7 cellular contexts compared by ENCODE assay signal in the genomic region with DNA sequence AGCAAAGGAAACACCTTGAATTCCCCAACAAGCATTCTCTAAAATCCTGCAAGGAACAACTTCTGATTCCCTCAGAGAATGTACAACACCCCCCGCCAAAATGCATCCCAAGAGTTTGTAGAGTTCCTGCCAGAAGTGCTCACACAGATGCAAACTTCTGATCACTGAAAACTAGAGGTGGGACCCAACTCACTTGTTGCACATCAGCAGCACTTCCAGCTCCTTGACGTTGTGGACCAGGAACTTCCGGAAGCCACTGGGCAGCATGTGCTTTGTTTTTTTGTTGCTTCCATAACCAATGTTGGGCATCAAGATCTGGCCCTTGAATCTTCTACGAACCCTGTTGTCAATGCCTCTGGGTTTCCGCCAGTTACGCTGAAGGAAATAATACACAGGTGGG. TPM values are rescaled to one million over a fixed set of nuclear protein-coding genes. Genes with fewer than 3 reads are reported as not detected.
DNase-seq lines count a peak whose midpoint lies in the region; ATAC-seq and TF ChIP-seq lines count a peak whose summit lies in the region.
"Not testable (repeated sequence)": the region's sequence is repeated elsewhere in the genome, so short reads cannot be mapped to it uniquely, and the experiment has no call there.

No MANE protein-coding gene starts in this region.

- not testable (repeated sequence) for TF ChIP-seq CTCF in DND-41 (IDR thresholded peaks at IDR 0.05; ENCODE audit: borderline replicate concordance, extremely low read depth, low read length, poor library complexity, severe bottlenecking); MCF 10A (IDR thresholded peaks at IDR 0.05; ENCODE audit: unreplicated experiment); neural crest cell (conservative IDR thresholded peaks at IDR 0.05)

- peaks cover 69% of the 10 kb centered on the region for H4K20me1 ChIP-seq in DND-41 (ENCODE audit: insufficient read depth, low read length)

- CTCF ChIA-PET in MCF 10A (lab: Yijun Ruan, JAX) = interaction anchor here (0.8 to 5.1 kb wide), 3 partner anchors 8 to 132 kb away, joined by 3 to 38 read pairs (median 3); no protein-coding TSS in a partner anchor

- H3K9me3 ChIP-seq in DND-41 (ENCODE audit: insufficient read depth, low read length, severe bottlenecking); HUES64 (ENCODE audit: insufficient read depth, low read depth, low read length); SJCRH30 (replicated peaks); iPS-18a (ENCODE audit: control insufficient read depth, low read depth, low read length): not testable (repeated sequence)

- not testable (repeated sequence) for H3K27me3 Mint-ChIP-seq in activated T-cell treated with anti-CD3 and anti-CD28 coated beads, Interleukin-2, amount 50 U/mL, for 4 hours (ENCODE audit: low read depth); MCF 10A (ENCODE audit: insufficient read depth, unreplicated experiment); neural crest cell (ENCODE audit: low read depth)

- intact Hi-C loops in MCF 10A (cut with micrococcal nuclease) = not testable (repeated sequence)

- H3K27ac Mint-ChIP-seq in MCF 10A (ENCODE audit: low read depth, unreplicated experiment) = peak overlapping the region; percentile 57
- H3K27ac Mint-ChIP-seq in neural crest cell (ENCODE audit: unreplicated experiment) = not testable (repeated sequence)

- H3K4me1 ChIP-seq in DND-41 (ENCODE audit: insufficient read depth, low read length) (peaks cover 39% of the 10 kb centered on the region), HUES64 (ENCODE audit: insufficient read depth, low read length) (peaks cover 24% of the 10 kb centered on the region)
- not testable (repeated sequence) for H3K4me1 ChIP-seq in SJCRH30; iPS-18a (ENCODE audit: control insufficient read depth, low read depth, low read length)

- H2AFZ ChIP-seq in DND-41 (ENCODE audit: low read depth, low read length) = not testable (repeated sequence)

- peaks cover 61% of the 10 kb centered on the region for H3K36me3 Mint-ChIP-seq in activated T-cell treated with anti-CD3 and anti-CD28 coated beads, Interleukin-2, amount 50 U/mL, for 4 hours (ENCODE audit: insufficient read depth)
- peaks cover 74% of the 10 kb centered on the region for H3K36me3 Mint-ChIP-seq in MCF 10A (ENCODE audit: insufficient read depth, unreplicated experiment)
- peaks cover 38% of the 10 kb centered on the region for H3K36me3 Mint-ChIP-seq in neural crest cell (ENCODE audit: low read depth)

- not testable (repeated sequence) for H3K27me3 ChIP-seq in DND-41 (ENCODE audit: insufficient read depth, low read length, poor library complexity); HUES64 (ENCODE audit: insufficient read depth, low read length); SJCRH30; iPS-18a (ENCODE audit: control insufficient read depth, insufficient read depth, low read length)

- H3K79me2 ChIP-seq in DND-41 (ENCODE audit: insufficient read depth, low read length) = peaks cover 60% of the 10 kb centered on the region

- peak overlapping the region; percentile 98 for H3K4me3 Mint-ChIP-seq in activated T-cell treated with anti-CD3 and anti-CD28 coated beads, Interleukin-2, amount 50 U/mL, for 4 hours
- H3K4me3 Mint-ChIP-seq in MCF 10A (ENCODE audit: unreplicated experiment) = peak overlapping the region; percentile 96
- peak overlapping the region; percentile 100 for H3K4me3 Mint-ChIP-seq in neural crest cell

- not testable (repeated sequence) for BruUV-seq in MCF 10A (replicated peaks; lab: Mats Ljungman, UMichigan)

- not testable (repeated sequence) for DNase-seq in DND-41; SJCRH30; activated T-cell treated with anti-CD3 and anti-CD28 coated beads, Interleukin-2, amount 50 U/mL, for 4 hours; MCF 10A (ENCODE audit: unreplicated experiment); neural crest cell (ENCODE audit: low read depth, low spot score)

- not testable (repeated sequence) for H3K27ac ChIP-seq in DND-41 (ENCODE audit: low read length); HUES64 (ENCODE audit: low read depth, low read length); SJCRH30; iPS-18a (ENCODE audit: low read length)

- H3K4me1 Mint-ChIP-seq in activated T-cell treated with anti-CD3 and anti-CD28 coated beads, Interleukin-2, amount 50 U/mL, for 4 hours (ENCODE audit: low read depth) = peaks cover 42% of the 10 kb centered on the region
- H3K4me1 Mint-ChIP-seq in MCF 10A (ENCODE audit: insufficient read depth, unreplicated experiment) = peaks cover 23% of the 10 kb centered on the region
- H3K4me1 Mint-ChIP-seq in neural crest cell = peaks cover 49% of the 10 kb centered on the region

- WGBS in HUES64 = 91% methylated on average over 6 of the region's 6 CpGs

- POLR2A ChIA-PET in MCF 10A (lab: Yijun Ruan, JAX) = interaction anchor here (0.7 to 4.1 kb wide), 5 partner anchors 8 to 209 kb away, joined by 3 to 39 read pairs (median 9); a partner anchor contains a TSS

- H3K4me2 ChIP-seq in DND-41 (ENCODE audit: insufficient read depth, low read length) = peak overlapping the region; percentile 82

- H3K4me3 ChIP-seq in DND-41 (ENCODE audit: low read depth in 1 of 2, low read length in 2 of 2) (peak overlapping the region in 1 of 2 experiments; percentile 94; a peak in 1 of 4 replicates), HUES64 (ENCODE audit: low read length) (peak overlapping the region; percentile 84), SJCRH30 (peak overlapping the region; percentile 96), iPS-18a (ENCODE audit: low read length) (peak overlapping the region; percentile 94)

- not testable (repeated sequence) for H3K9me3 Mint-ChIP-seq in activated T-cell treated with anti-CD3 and anti-CD28 coated beads, Interleukin-2, amount 50 U/mL, for 4 hours; MCF 10A (ENCODE audit: unreplicated experiment); neural crest cell

- peak overlapping the region; percentile 91; the same call in 1 of the 2 replicates for H3K9ac ChIP-seq in DND-41 (ENCODE audit: low read depth, low read length)
- peak overlapping the region; percentile 99; the same call in 1 of the 2 replicates for H3K9ac ChIP-seq in HUES64 (ENCODE audit: low read depth, low read length)
- H3K9ac ChIP-seq in iPS-18a (ENCODE audit: low read length) = not testable (repeated sequence)

- H3K36me3 ChIP-seq in DND-41 (ENCODE audit: insufficient read depth, low read length) = peaks cover 72% of the 10 kb centered on the region
- peaks cover 66% of the 10 kb centered on the region for H3K36me3 ChIP-seq in HUES64 (ENCODE audit: insufficient read depth, low read length)
- H3K36me3 ChIP-seq in SJCRH30 = peaks cover 67% of the 10 kb centered on the region
- H3K36me3 ChIP-seq in iPS-18a (ENCODE audit: control insufficient read depth, low read depth, low read length) = peaks cover 59% of the 10 kb centered on the region

- ATAC-seq in DND-41 (ENCODE audit: insufficient read depth, low read depth); activated T-cell treated with anti-CD3 and anti-CD28 coated beads, Interleukin-2, amount 50 U/mL, for 4 hours: not testable (repeated sequence)

RNA-seq across cellular contexts. Expression of a gene that starts 2.2 kb away (rescaled TPM):
- 2,225 TPM for polyA plus RNA-seq in HUES64 (2013, experiment 1 of 2)
- polyA plus RNA-seq in HUES64 (2013, experiment 2 of 2) = 2,422 TPM
- total RNA-seq in SJCRH30 (2014; rRNA removed; shearing (Covaris generic)) = 3,652 and 3,665 TPM in 2 replicates
- 1,000 to 10,000 TPM; 2,424 to 2,614 (median 2,461) TPM for total RNA-seq in activated T-cell treated with anti-CD3 and anti-CD28 coated beads, Interleukin-2, amount 50 U/mL, for 4 hours
- 2,288 and 2,498 TPM in 2 replicates for total RNA-seq in MCF 10A (2022)
- total RNA-seq in neural crest cell = 1,918 and 2,125 TPM in 2 replicates

RNA-seq across cellular contexts. Expression of a gene that starts 42.7 kb away (rescaled TPM):
- 5.2 TPM for polyA plus RNA-seq in HUES64 (2013, experiment 1 of 2)
- polyA plus RNA-seq in HUES64 (2013, experiment 2 of 2) = 7.2 TPM
- 3.4 and 4.9 TPM in 2 replicates for total RNA-seq in SJCRH30 (2014; rRNA removed; shearing (Covaris generic))
- 1 to 10 TPM; 1.0 to 1.9 (median 1.4) TPM for total RNA-seq in activated T-cell treated with anti-CD3 and anti-CD28 coated beads, Interleukin-2, amount 50 U/mL, for 4 hours
- total RNA-seq in MCF 10A (2022) (not detected in 2 replicates), neural crest cell (14.8 and 15.5 TPM in 2 replicates)
